ENCODE assay signal across 16 cellular contexts in genomic region chr4:142416121-142416520, GRCh38.
DNase-seq lines count a peak whose midpoint lies in the region; ATAC-seq and TF ChIP-seq lines count a peak whose summit lies in the region.
"Had no signal": no experiment of that assay in that cellular context is flagged by ENCODE, and none has a peak within 500 bp of the region (broad histone marks: within the 10 kb centered on the region; RNA-seq: fewer than 3 reads in every experiment).

No MANE protein-coding gene starts in this region.

- no peaks in the 10 kb centered on the region for H3K27me3 ChIP-seq in fibroblast of lung (ENCODE audit: control insufficient read depth, insufficient read depth, low read length)
- H3K27me3 ChIP-seq: ascending aorta, hepatocyte, right lobe of liver had no signal

- no peak for ATAC-seq in activated CD8-positive, alpha-beta T cell treated with anti-CD3 and anti-CD28 coated beads for 36 hours
- ATAC-seq in HG03095 (IDR thresholded peaks at IDR 0.05; ENCODE audit: unreplicated experiment) (no peak), GM18520 (IDR thresholded peaks at IDR 0.05; ENCODE audit: unreplicated experiment) (no peak)

- intact Hi-C loops in activated CD8-positive, alpha-beta T cell treated with anti-CD3 and anti-CD28 coated beads for 36 hours (cut with micrococcal nuclease) = loop anchor here (1.0 kb wide), 1 partner anchor 9 kb away; no protein-coding TSS in a partner anchor

- H3K27ac ChIP-seq in fibroblast of lung (ENCODE audit: insufficient read depth, low read length) = no peak overlapping the region
- H3K27ac ChIP-seq: ascending aorta, C4-2B, hepatocyte, right lobe of liver had no signal

- peak overlapping the region; percentile 98 for H3K27ac Mint-ChIP-seq in activated CD8-positive, alpha-beta T cell treated with anti-CD3 and anti-CD28 coated beads for 36 hours

- H3K36me3 ChIP-seq in fibroblast of lung (ENCODE audit: control insufficient read depth, insufficient read depth, low read length) = no peaks in the 10 kb centered on the region
- H3K36me3 ChIP-seq: ascending aorta, right lobe of liver had no signal

- peaks cover 15% of the 10 kb centered on the region for H3K36me3 Mint-ChIP-seq in activated CD8-positive, alpha-beta T cell treated with anti-CD3 and anti-CD28 coated beads for 36 hours (ENCODE audit: low read depth)

- POLR2A ChIA-PET in activated CD8-positive, alpha-beta T cell treated with anti-CD3 and anti-CD28 coated beads for 36 hours (lab: Charles Lee) = interaction anchor here (0.9 to 3.0 kb wide), 7 partner anchors 10 to 428 kb away, joined by 3 to 52 read pairs (median 4); no protein-coding TSS in a partner anchor

- DNase-seq in AG08395 (ENCODE audit: low spot score) (peak; percentile 55), EH (ENCODE audit: low read depth) (peak; percentile 57), fibroblast of lung (ENCODE audit: low read depth in 2 of 2) (peak; percentile 38 to 90), SHP77 treated with DMSO at 0.1 percent for 48 hours (lab: John Stamatoyannopoulos, UW) (no peak), hypothalamus (lab: John Stamatoyannopoulos, UW) (no peak)
- no peak for DNase-seq in activated CD8-positive, alpha-beta T cell treated with anti-CD3 and anti-CD28 coated beads for 36 hours
- DNase-seq: H9, left ventricle myocardium superior, NCI-H2171 treated with DMSO at 0.1 percent for 48 hours, right lobe of liver, substantia nigra had no signal

- CTCF ChIA-PET in activated CD8-positive, alpha-beta T cell treated with anti-CD3 and anti-CD28 coated beads for 36 hours (lab: Charles Lee) = interaction anchor here (1.0 to 3.7 kb wide), 7 partner anchors 10 to 65 kb away, joined by 3 to 51 read pairs (median 5); no protein-coding TSS in a partner anchor

- H3K9me3 Mint-ChIP-seq in activated CD8-positive, alpha-beta T cell treated with anti-CD3 and anti-CD28 coated beads for 36 hours = peaks cover 10% of the 10 kb centered on the region
- H3K9me3 Mint-ChIP-seq: H9 had no signal

- no peak overlapping the region for H3K9ac ChIP-seq in fibroblast of lung (ENCODE audit: insufficient read depth, low read length)

- peak overlapping the region; percentile 15 for H3K4me3 Mint-ChIP-seq in activated CD8-positive, alpha-beta T cell treated with anti-CD3 and anti-CD28 coated beads for 36 hours
- H3K4me3 Mint-ChIP-seq: H9 had no signal

- H3K4me3 ChIP-seq in fibroblast of lung (replicated peaks in 1 of 4; ENCODE audit: control extremely low read depth in 1 of 4, insufficient read depth in 1 of 4, low read depth in 3 of 4, low read length in 4 of 4) = no peak overlapping the region
- H3K4me3 ChIP-seq: ascending aorta, hepatocyte, right lobe of liver had no signal

- H3K4me1 ChIP-seq in fibroblast of lung (ENCODE audit: control insufficient read depth, extremely low read depth, insufficient read depth, low read length) = no peaks in the 10 kb centered on the region
- H3K4me1 ChIP-seq: ascending aorta, right lobe of liver had no signal

- H3K79me2 ChIP-seq in fibroblast of lung (ENCODE audit: control insufficient read depth, insufficient read depth, low read length) = no peaks in the 10 kb centered on the region
- H3K79me2 ChIP-seq: hepatocyte had no signal

- H3K27me3 Mint-ChIP-seq in activated CD8-positive, alpha-beta T cell treated with anti-CD3 and anti-CD28 coated beads for 36 hours = no peaks in the 10 kb centered on the region

- no peak overlapping the region for H2AFZ ChIP-seq in fibroblast of lung (ENCODE audit: low read length)
- H2AFZ ChIP-seq: hepatocyte had no signal

- no peak overlapping the region for H3K4me2 ChIP-seq in fibroblast of lung (ENCODE audit: extremely low read depth, insufficient read depth, low read length)
- H3K4me2 ChIP-seq: hepatocyte had no signal

- peaks cover 62% of the 10 kb centered on the region for H3K4me1 Mint-ChIP-seq in activated CD8-positive, alpha-beta T cell treated with anti-CD3 and anti-CD28 coated beads for 36 hours (ENCODE audit: low read depth)

- no peaks in the 10 kb centered on the region for H4K20me1 ChIP-seq in fibroblast of lung (ENCODE audit: control insufficient read depth, extremely low read depth, insufficient read depth, low read length)

- H3K9me3 ChIP-seq in fibroblast of lung (ENCODE audit: control insufficient read depth, insufficient read depth, low read depth, low read length) = no peaks in the 10 kb centered on the region
- H3K9me3 ChIP-seq: ascending aorta, right lobe of liver had no signal

- no peak for TF ChIP-seq CTCF in activated CD8-positive, alpha-beta T cell treated with anti-CD3 and anti-CD28 coated beads for 36 hours (IDR thresholded peaks at IDR 0.05)
- TF ChIP-seq CTCF in fibroblast of lung (conservative IDR thresholded peaks at IDR 0.05 in 1 of 2, IDR thresholded peaks at IDR 0.05 in 1 of 2; ENCODE audit: low read depth in 1 of 2, low read length in 2 of 2) = no peak

Comparison
In these comparisons a context has a peak if more than half of its experiments do, and no peak if none do; other contexts are left out.
1. DNase-seq: peak in AG08395 (single experiment), EH (single experiment) and fibroblast of lung (2 of 2); none in activated CD8-positive, alpha-beta T cell treated with anti-CD3 and anti-CD28 coated beads for 36 hours (single experiment), SHP77 treated with DMSO at 0.1 percent for 48 hours (single experiment) and hypothalamus (0 of 51).